Comparison of ENCODE assay signal across 8 cellular contexts in genomic region chr22:25027959-25028840, GRCh38.
DNase-seq lines count a peak whose midpoint lies in the region; ATAC-seq, FAIRE-seq and TF ChIP-seq lines count a peak whose summit lies in the region.

No MANE protein-coding gene starts in this region.

- peak; percentile 29 for DNase-seq in activated CD4-positive, alpha-beta T cell treated with anti-CD3 and anti-CD28 coated beads for 48 hours
- DNase-seq in activated CD4-positive, alpha-beta T cell treated with anti-CD3 and anti-CD28 coated beads, Interleukin-2, amount 50 U/mL, for 1 hour: no peak
- peak; percentile 46 to 54 for DNase-seq in heart right ventricle
- DNase-seq in testis: peak; percentile 63
- no peak for DNase-seq in DMS79 (lab: John Stamatoyannopoulos, UW)
- no peak for DNase-seq in kidney

- H3K27ac ChIP-seq in VCaP (no peak overlapping the region), heart right ventricle (peak overlapping the region in 8 of 10 donors; percentile 12 to 91 (median 52)), testis (peak overlapping the region in 1 of 2 donors; percentile 41), kidney (ENCODE audit: low read depth in 2 of 2, low read length in 2 of 2) (no peak overlapping the region)

- H3K4me3 ChIP-seq in heart right ventricle (no peak overlapping the region), testis (peak overlapping the region in 1 of 2 donors; percentile 16), kidney (ENCODE audit: low read length in 2 of 2) (no peak overlapping the region)

- peak; percentile 9 to 70 (median 40) for ATAC-seq in heart right ventricle
- ATAC-seq in HG03354 (IDR thresholded peaks at IDR 0.05; ENCODE audit: poor library complexity, severe bottlenecking, unreplicated experiment): no peak

- H3K36me3 ChIP-seq in heart right ventricle: peaks cover 0 to 27% (median 0%) of the 10 kb centered on the region in 9 donors
- H3K36me3 ChIP-seq in testis (ENCODE audit: low read depth, missing control alignments): no peaks in the 10 kb centered on the region
- peaks cover 0 to 3% of the 10 kb centered on the region in 2 donors for H3K36me3 ChIP-seq in kidney (ENCODE audit: control insufficient read depth in 1 of 2, insufficient read depth in 2 of 2, low read length in 2 of 2)

- TF ChIP-seq CTCF in VCaP (conservative IDR thresholded peaks at IDR 0.05): peak; percentile 67
- TF ChIP-seq CTCF in heart right ventricle (IDR thresholded peaks at IDR 0.05): peak; percentile 33 to 64 (median 56)
- TF ChIP-seq CTCF in testis (IDR thresholded peaks at IDR 0.05): peak in 2 of 3 experiments; percentile 18 to 34
- TF ChIP-seq CTCF in kidney (IDR thresholded peaks at IDR 0.05; ENCODE audit: borderline replicate concordance, extremely low read depth, insufficient read depth): no peak

- H3K27me3 ChIP-seq in heart right ventricle (no peaks in the 10 kb centered on the region), testis (no peaks in the 10 kb centered on the region)

- TF ChIP-seq POLR2A in testis (IDR thresholded peaks at IDR 0.05): no peak

- H3K4me1 ChIP-seq in heart right ventricle (peaks cover 19 to 64% (median 33%) of the 10 kb centered on the region in 9 donors), testis (peaks cover 19% of the 10 kb centered on the region), kidney (ENCODE audit: control insufficient read depth in 1 of 2, insufficient read depth in 1 of 2, low read depth in 1 of 2, low read length in 2 of 2) (peaks cover 0 to 4% of the 10 kb centered on the region in 2 donors)

- WGBS in heart right ventricle, 2 donors: 84 to 85% methylated on average over 45 of the region's 45 CpGs
- WGBS in testis, 2 donors: 74 to 80% methylated on average over 17 to 45 of the region's 45 CpGs

- no peak overlapping the region for H3K9ac ChIP-seq in kidney (ENCODE audit: low read length in 2 of 2)

- FAIRE-seq in kidney (lab: Jason Lieb, UNC): no peak

- intact Hi-C loops in heart right ventricle (cut with DNase I): loop anchor here in 9 of 10 donors (2.0 to 5.0 kb wide), 6 partner anchors 36 to 76 kb away; partner anchors contain the start of gene KIAA1671 (in 6 of the 9)
- intact Hi-C loops in testis (cut with DNase I; ENCODE audit: low total_unique reads): no loop called here
- intact Hi-C loops in kidney (cut with DNase I): no loop called here

- H3K9me3 ChIP-seq in heart right ventricle: no peaks in the 10 kb centered on the region
- H3K9me3 ChIP-seq in testis: no peaks in the 10 kb centered on the region
- no peaks in the 10 kb centered on the region for H3K9me3 ChIP-seq in kidney (ENCODE audit: control insufficient read depth in 1 of 2, low read length in 2 of 2)

Comparison
In these comparisons a context has a peak if more than half of its experiments do, and no peak if none do; other contexts are left out.
1. DNase-seq: peak in activated CD4-positive, alpha-beta T cell treated with anti-CD3 and anti-CD28 coated beads for 48 hours (single experiment), heart right ventricle (2 of 2) and testis (single experiment); none in activated CD4-positive, alpha-beta T cell treated with anti-CD3 and anti-CD28 coated beads, Interleukin-2, amount 50 U/mL, for 1 hour (single experiment), DMS79 (single experiment) and kidney (single experiment).
2. H3K27ac ChIP-seq: peak in heart right ventricle (8 of 10); none in VCaP (single experiment) and kidney (0 of 2).
3. intact Hi-C loops: an anchor here in heart right ventricle (2.0 to 5.0 kb wide); none called in testis and kidney.